ENCODE assay signal across 13 cellular contexts in genomic region chr7:100509213-100509612, GRCh38. TPM values are rescaled to one million over a fixed set of nuclear protein-coding genes. Genes with fewer than 3 reads are reported as not detected.
DNase-seq lines count a peak whose midpoint lies in the region; ATAC-seq, FAIRE-seq and TF ChIP-seq lines count a peak whose summit lies in the region.
"Had no signal": no experiment of that assay in that cellular context is flagged by ENCODE, and none has a peak within 500 bp of the region (broad histone marks: within the 10 kb centered on the region; RNA-seq: fewer than 3 reads in every experiment).

No MANE protein-coding gene starts in this region.

- H4K20me1 ChIP-seq in astrocyte (ENCODE audit: insufficient read depth, low read length) = no peaks in the 10 kb centered on the region
- H4K20me1 ChIP-seq: BLaER1 had no signal

- H3K9me3 ChIP-seq in A673 (ENCODE audit: low read depth, low read length, poor library complexity, severe bottlenecking) = no peaks in the 10 kb centered on the region
- no peaks in the 10 kb centered on the region for H3K9me3 ChIP-seq in astrocyte (ENCODE audit: insufficient read depth, low read depth, low read length)
- H3K9me3 ChIP-seq: BLaER1, colonic mucosa had no signal

- no peaks in the 10 kb centered on the region for H3K9me3 Mint-ChIP-seq in astrocyte (ENCODE audit: unreplicated experiment)
- H3K9me3 Mint-ChIP-seq in activated T-cell treated with anti-CD3 and anti-CD28 coated beads, Interleukin-2, amount 50 U/mL, for 4 hours = no peaks in the 10 kb centered on the region
- H3K9me3 Mint-ChIP-seq: neural crest cell had no signal

- no peak for FAIRE-seq in astrocyte (lab: Jason Lieb, UNC)
- FAIRE-seq: GM12891 had no signal

- DNase-seq in A673 (ENCODE audit: low spot score) (peak; percentile 55), M059J (ENCODE audit: low read depth) (peak; percentile 91), astrocyte (ENCODE audit: low read depth) (peak; percentile 78), iris pigment epithelial cell (ENCODE audit: low read depth) (peak; percentile 88), NCI-H187 (lab: John Stamatoyannopoulos, UW) (no peak), DMS153 (lab: John Stamatoyannopoulos, UW) (no peak)
- no peak for DNase-seq in activated T-cell treated with anti-CD3 and anti-CD28 coated beads, Interleukin-2, amount 50 U/mL, for 4 hours
- DNase-seq: colonic mucosa, MV-4-11 had no signal

- no peak overlapping the region for H3K9ac ChIP-seq in astrocyte (ENCODE audit: low read length)
- H3K9ac ChIP-seq: BLaER1 had no signal

- H3K4me3 ChIP-seq in A673 (ENCODE audit: low read depth, low read length, poor library complexity, severe bottlenecking) = no peak overlapping the region
- H3K4me3 ChIP-seq in astrocyte (ENCODE audit: insufficient read depth, low read depth, low read length) = no peak overlapping the region
- H3K4me3 ChIP-seq: BLaER1, colonic mucosa had no signal

- no peaks in the 10 kb centered on the region for H3K36me3 Mint-ChIP-seq in astrocyte (ENCODE audit: low read depth, unreplicated experiment)
- H3K36me3 Mint-ChIP-seq in activated T-cell treated with anti-CD3 and anti-CD28 coated beads, Interleukin-2, amount 50 U/mL, for 4 hours (ENCODE audit: insufficient read depth) = no peaks in the 10 kb centered on the region

- POLR2A ChIA-PET in A673 (lab: Charles Lee; ENCODE audit: low non-redundant PET) = no interaction called here

- H3K4me1 Mint-ChIP-seq in astrocyte (ENCODE audit: low read depth, unreplicated experiment) = no peaks in the 10 kb centered on the region
- peaks cover 1% of the 10 kb centered on the region for H3K4me1 Mint-ChIP-seq in activated T-cell treated with anti-CD3 and anti-CD28 coated beads, Interleukin-2, amount 50 U/mL, for 4 hours (ENCODE audit: low read depth)

- CTCF ChIA-PET in A673 (lab: Charles Lee) = interaction anchor here (0.6 kb wide), 2 partner anchors 32 to 93 kb away, joined by 3 to 6 read pairs; partner anchors contain the start of gene PCOLCE

- H3K27ac Mint-ChIP-seq in astrocyte (ENCODE audit: unreplicated experiment) = no peak overlapping the region

- ATAC-seq in HG03442 (IDR thresholded peaks at IDR 0.05; ENCODE audit: unreplicated experiment) = no peak
- ATAC-seq in activated T-cell treated with anti-CD3 and anti-CD28 coated beads, Interleukin-2, amount 50 U/mL, for 4 hours = no peak

- H3K36me3 ChIP-seq in A673 (ENCODE audit: insufficient read depth, low read length, poor library complexity, severe bottlenecking) (no peaks in the 10 kb centered on the region), astrocyte (ENCODE audit: insufficient read depth, low read length) (no peaks in the 10 kb centered on the region)
- H3K36me3 ChIP-seq: BLaER1, colonic mucosa had no signal

- H3K4me3 Mint-ChIP-seq in astrocyte (ENCODE audit: unreplicated experiment) = no peak overlapping the region
- no peak overlapping the region for H3K4me3 Mint-ChIP-seq in activated T-cell treated with anti-CD3 and anti-CD28 coated beads, Interleukin-2, amount 50 U/mL, for 4 hours
- H3K4me3 Mint-ChIP-seq: neural crest cell had no signal

- H3K79me2 ChIP-seq in astrocyte (ENCODE audit: insufficient read depth, low read length) = no peaks in the 10 kb centered on the region

- no TSS peak for BruUV-seq in A673 (replicated peaks; lab: Mats Ljungman, UMichigan)

- H3K27me3 ChIP-seq in A673 (replicated peaks; ENCODE audit: insufficient read depth, low read depth, low read length, poor library complexity) = no peaks in the 10 kb centered on the region
- H3K27me3 ChIP-seq in astrocyte (ENCODE audit: insufficient read depth, low read length) = peaks cover 2% of the 10 kb centered on the region
- H3K27me3 ChIP-seq: BLaER1, colonic mucosa had no signal

- H2AFZ ChIP-seq in astrocyte (ENCODE audit: low read depth, low read length) = peak overlapping the region; percentile 65

- H3K4me2 ChIP-seq in astrocyte (ENCODE audit: low read length) = no peak overlapping the region
- H3K4me2 ChIP-seq: BLaER1 had no signal

- H3K27me3 Mint-ChIP-seq in astrocyte (ENCODE audit: low read depth, unreplicated experiment) = peaks cover 17% of the 10 kb centered on the region
- H3K27me3 Mint-ChIP-seq in activated T-cell treated with anti-CD3 and anti-CD28 coated beads, Interleukin-2, amount 50 U/mL, for 4 hours (ENCODE audit: low read depth) = no peaks in the 10 kb centered on the region

- peaks cover 5% of the 10 kb centered on the region for H3K4me1 ChIP-seq in A673 (ENCODE audit: insufficient read depth, low read length, poor library complexity, severe bottlenecking)
- H3K4me1 ChIP-seq in astrocyte (ENCODE audit: insufficient read depth, low read length) = peaks cover 3% of the 10 kb centered on the region
- H3K4me1 ChIP-seq: BLaER1, colonic mucosa had no signal

- no peak for TF ChIP-seq CTCF in A673 (conservative IDR thresholded peaks at IDR 0.05; ENCODE audit: low read depth, low read length)
- TF ChIP-seq CTCF in astrocyte (IDR thresholded peaks at IDR 0.05; ENCODE audit: insufficient read depth, low read depth, low read length) = no peak

- intact Hi-C loops in A673 (cut with micrococcal nuclease; ENCODE audit: unreplicated experiment) = no loop called here

- H3K27ac ChIP-seq in A673 (ENCODE audit: low read depth, low read length, poor library complexity, severe bottlenecking) (no peak overlapping the region), astrocyte (ENCODE audit: low read depth, low read length) (no peak overlapping the region)
- H3K27ac ChIP-seq: BLaER1, colonic mucosa had no signal

RNA-seq across cellular contexts. Expression of gene NYAP1, which starts 25.5 kb away (rescaled TPM):
- total RNA-seq in A673 (2021) = 1.3 and 3.2 TPM in 2 replicates
- total RNA-seq in M059J (2014; rRNA removed; shearing (Covaris generic)) = 0.02 TPM in 1 of 2 replicates, not detected in the other
- 2.5 and 2.6 TPM in 2 replicates for total RNA-seq in astrocyte
- total RNA-seq in activated T-cell treated with anti-CD3 and anti-CD28 coated beads, Interleukin-2, amount 50 U/mL, for 4 hours = under 1 TPM; 0.11 to 0.33 (median 0.18) TPM

RNA-seq across cellular contexts. Expression of gene AGFG2, which starts 29.8 kb away (rescaled TPM):
- 12.8 and 15.3 TPM in 2 replicates for total RNA-seq in A673 (2021)
- total RNA-seq in M059J (2014; rRNA removed; shearing (Covaris generic)) = 10.9 and 24.0 TPM in 2 replicates
- total RNA-seq in astrocyte = 6.2 and 7.1 TPM in 2 replicates
- 10 to 100 TPM; 58.6 to 72.0 (median 65.9) TPM for total RNA-seq in activated T-cell treated with anti-CD3 and anti-CD28 coated beads, Interleukin-2, amount 50 U/mL, for 4 hours

RNA-seq across cellular contexts. Expression of gene TSC22D4, which starts 30.2 kb away (rescaled TPM):
- total RNA-seq in A673 (2021) = 69.0 and 71.0 TPM in 2 replicates
- 28.1 and 43.6 TPM in 2 replicates for total RNA-seq in M059J (2014; rRNA removed; shearing (Covaris generic))
- total RNA-seq in astrocyte = 52.9 and 53.4 TPM in 2 replicates
- 10 to 100 TPM; 65.4 to 81.9 (median 81.5) TPM for total RNA-seq in activated T-cell treated with anti-CD3 and anti-CD28 coated beads, Interleukin-2, amount 50 U/mL, for 4 hours

RNA-seq across cellular contexts. Expression of gene SPACDR, which starts 45.2 kb away (rescaled TPM):
- total RNA-seq in A673 (2021) (2.9 and 3.9 TPM in 2 replicates), astrocyte (2.5 and 2.6 TPM in 2 replicates)
- total RNA-seq in M059J (2014; rRNA removed; shearing (Covaris generic)) = 2.4 TPM in 1 of 2 replicates, not detected in the other
- under 1 TPM; 0.26 to 0.46 (median 0.41) TPM for total RNA-seq in activated T-cell treated with anti-CD3 and anti-CD28 coated beads, Interleukin-2, amount 50 U/mL, for 4 hours

Comparison
In these comparisons a context has a peak if more than half of its experiments do, and no peak if none do; other contexts are left out.
1. DNase-seq: peak in A673 (single experiment), M059J (single experiment), astrocyte (single experiment) and iris pigment epithelial cell (single experiment); none in activated T-cell treated with anti-CD3 and anti-CD28 coated beads, Interleukin-2, amount 50 U/mL, for 4 hours (single experiment), NCI-H187 (0 of 2) and DMS153 (single experiment).